ENCODE assay signal across 1 cellular context in genomic region chr7:2587713-2588112, GRCh38.
TF ChIP-seq lines count a peak whose summit lies in the region.

No MANE protein-coding gene starts in this region.

TF ChIP-seq in HepG2, 621 proteins besides CTCF, POLR2A, EP300 and RAD21:
- TF ChIP-seq HNRNPL (IDR thresholded peaks at IDR 0.05; ENCODE audit: low read depth, low read length), result 0 out of 2 replicates have a peak, but pooled peaks have one; percentile 21
- no peak for TF ChIP-seq TRIM24 (CRISPR knock-in tag; IDR thresholded peaks at IDR 0.05)
